ENCODE assay signal across 11 cellular contexts in genomic region chr3:71536376-71536965, GRCh38. TPM values are rescaled to one million over a fixed set of nuclear protein-coding genes. Genes with fewer than 3 reads are reported as not detected.
DNase-seq lines count a peak whose midpoint lies in the region; ATAC-seq and TF ChIP-seq lines count a peak whose summit lies in the region.
"Had no signal": no experiment of that assay in that cellular context is flagged by ENCODE, and none has a peak within 500 bp of the region (broad histone marks: within the 10 kb centered on the region; RNA-seq: fewer than 3 reads in every experiment).

No MANE protein-coding gene starts in this region.

- H3K79me2 ChIP-seq in GM23248 (ENCODE audit: insufficient read depth), result peaks cover 66% of the 10 kb centered on the region

- H3K4me3 ChIP-seq in GM23248, result peak overlapping the region; percentile 49
- no peak overlapping the region for H3K4me3 ChIP-seq in esophagus squamous epithelium
- H3K4me3 ChIP-seq in spleen, result no peak overlapping the region
- H3K4me3 ChIP-seq: upper lobe of left lung had no signal

- H2AFZ ChIP-seq in GM23248, result no peak overlapping the region

- no peaks in the 10 kb centered on the region for H3K9me2 ChIP-seq in GM23248 (ENCODE audit: insufficient read depth)

- H4K20me1 ChIP-seq in GM23248 (ENCODE audit: insufficient read depth), result no peaks in the 10 kb centered on the region

- no peak for ATAC-seq in GM19452 (IDR thresholded peaks at IDR 0.05; ENCODE audit: unreplicated experiment)
- no peak for ATAC-seq in Right ventricle myocardium superior (ENCODE audit: poor library complexity)

- POLR2A ChIA-PET in RWPE1 (lab: Yijun Ruan, JAX; ENCODE audit: low non-redundant PET), result no interaction called here

- H3K4me1 ChIP-seq in GM23248 (ENCODE audit: insufficient read depth) (peaks cover 54% of the 10 kb centered on the region), esophagus squamous epithelium (peaks cover 23 to 73% (median 36%) of the 10 kb centered on the region in 3 donors), spleen (peaks cover 0 to 39% (median 15%) of the 10 kb centered on the region in 6 donors)

- H3K27ac ChIP-seq in GM23248 (peak overlapping the region; percentile 93), RWPE1 (peak overlapping the region; percentile 96), esophagus squamous epithelium (peak overlapping the region; percentile 15 to 76 (median 72)), spleen (no peak overlapping the region)
- H3K27ac ChIP-seq: upper lobe of left lung had no signal

- H3K9ac ChIP-seq in GM23248, result peak overlapping the region; percentile 71

- H3K9me3 ChIP-seq in GM23248 (ENCODE audit: low read depth), result no peaks in the 10 kb centered on the region
- H3K9me3 ChIP-seq in esophagus squamous epithelium, result no peaks in the 10 kb centered on the region
- H3K9me3 ChIP-seq in spleen, result no peaks in the 10 kb centered on the region
- H3K9me3 ChIP-seq: upper lobe of left lung had no signal

- H3K4me2 ChIP-seq in GM23248 (ENCODE audit: unreplicated experiment), result peak overlapping the region; percentile 64

- 42 to 44% methylated on average over 7 of the region's 7 CpGs for WGBS in GM23248 (ENCODE audit: low coverage in 1 of 2, low lambda C conversion rate in 2 of 2, missing lambda C conversion rate in 2 of 2), 2 experiments
- 25 to 44% methylated on average over 4 of the region's 7 CpGs for WGBS in esophagus squamous epithelium, 2 donors
- 74 to 86% (median 81%) methylated on average over 7 of the region's 7 CpGs for WGBS in spleen, 5 donors

- peaks cover 43% of the 10 kb centered on the region for H3F3A ChIP-seq in GM23248 (ENCODE audit: insufficient read depth)

- TF ChIP-seq POLR2A in esophagus squamous epithelium (IDR thresholded peaks at IDR 0.05) (no peak), spleen (IDR thresholded peaks at IDR 0.05) (no peak)

- CTCF ChIA-PET in RWPE1 (lab: Yijun Ruan, JAX), result interaction anchor here (0.6 to 0.7 kb wide), 2 partner anchors 14 to 390 kb away, joined by 3 to 4 read pairs; no protein-coding TSS in a partner anchor

- no peaks in the 10 kb centered on the region for H3K36me3 ChIP-seq in GM23248 (ENCODE audit: low read depth)
- no peaks in the 10 kb centered on the region for H3K36me3 ChIP-seq in esophagus squamous epithelium
- H3K36me3 ChIP-seq in spleen, result peaks cover 0 to 5% (median 0%) of the 10 kb centered on the region in 6 donors
- H3K36me3 ChIP-seq: upper lobe of left lung had no signal

- no peaks in the 10 kb centered on the region for H3K27me3 ChIP-seq in GM23248 (replicated peaks; ENCODE audit: insufficient read depth)
- no peaks in the 10 kb centered on the region for H3K27me3 ChIP-seq in esophagus squamous epithelium
- H3K27me3 ChIP-seq in spleen (replicated peaks in 1 of 7), result peaks cover 0 to 2% (median 0%) of the 10 kb centered on the region in 7 donors
- H3K27me3 ChIP-seq: upper lobe of left lung had no signal

- intact Hi-C loops in esophagus squamous epithelium (cut with DNase I), result no loop called here
- intact Hi-C loops in spleen (cut with DNase I; ENCODE audit: low total_unique reads), result no loop called here
- intact Hi-C loops in Right ventricle myocardium superior (cut with DNase I), result no loop called here

- in situ Hi-C loops in GM23248 (cut with MboI), result no loop called here

- peak; percentile 83 for DNase-seq in GM23248
- peak; percentile 36 for DNase-seq in RWPE1 (ENCODE audit: low spot score)
- no peak for DNase-seq in esophagus squamous epithelium (lab: John Stamatoyannopoulos, UW)
- peak; percentile 94 for DNase-seq in renal cortical epithelial cell (ENCODE audit: low read depth)
- DNase-seq in NCI-H2081 treated with DMSO at 0.1 percent for 48 hours (lab: John Stamatoyannopoulos, UW), result no peak
- DNase-seq in spleen, result no peak
- no peak for DNase-seq in Right ventricle myocardium superior
- DNase-seq: anterior cingulate cortex, NCI-H774, upper lobe of left lung had no signal

- TF ChIP-seq CTCF in RWPE1 (conservative IDR thresholded peaks at IDR 0.05; ENCODE audit: low read depth) (no peak), esophagus squamous epithelium (IDR thresholded peaks at IDR 0.05) (no peak), spleen (IDR thresholded peaks at IDR 0.05 in 8 of 11, conservative IDR thresholded peaks at IDR 0.05 in 3 of 11) (no peak)

RNA-seq across cellular contexts. Expression of gene FOXP1, which starts 47.1 kb away (rescaled TPM):
- 37.4 and 52.5 TPM in 2 replicates for total RNA-seq in GM23248 (2014; rRNA removed; shearing (Covaris generic))
- polyA plus RNA-seq in GM23248 (2016; fragmentation: Nextera tagmentation; extraction: Ambion mirVana), result 57.6 and 59.9 TPM in 2 replicates
- 100 to 1,000 TPM in 1 of 4 donors, 10 to 100 TPM in 3; 49.1 to 124 (median 61.1) TPM for total RNA-seq in esophagus squamous epithelium
- 27.3 and 56.5 TPM in 2 replicates for total RNA-seq in renal cortical epithelial cell
- 100 to 1,000 TPM; 134 to 202 (median 166) TPM for total RNA-seq in spleen
- polyA plus RNA-seq in spleen, result 10 to 100 TPM; 11.1 to 17.2 (median 15.4) TPM
- 36.3 TPM for total RNA-seq in Right ventricle myocardium superior

Comparison
In these comparisons a context has a peak if more than half of its experiments do, and no peak if none do; other contexts are left out.
1. DNase-seq: peak in GM23248 (single experiment), RWPE1 (single experiment) and renal cortical epithelial cell (single experiment); none in esophagus squamous epithelium (single experiment), NCI-H2081 treated with DMSO at 0.1 percent for 48 hours (single experiment), spleen (single experiment) and Right ventricle myocardium superior (single experiment).
2. H3K27ac ChIP-seq: peak in GM23248 (single experiment), RWPE1 (single experiment) and esophagus squamous epithelium (4 of 4); none in spleen (0 of 8).